Comparison of ENCODE assay signal across 9 cellular contexts in the genomic region with DNA sequence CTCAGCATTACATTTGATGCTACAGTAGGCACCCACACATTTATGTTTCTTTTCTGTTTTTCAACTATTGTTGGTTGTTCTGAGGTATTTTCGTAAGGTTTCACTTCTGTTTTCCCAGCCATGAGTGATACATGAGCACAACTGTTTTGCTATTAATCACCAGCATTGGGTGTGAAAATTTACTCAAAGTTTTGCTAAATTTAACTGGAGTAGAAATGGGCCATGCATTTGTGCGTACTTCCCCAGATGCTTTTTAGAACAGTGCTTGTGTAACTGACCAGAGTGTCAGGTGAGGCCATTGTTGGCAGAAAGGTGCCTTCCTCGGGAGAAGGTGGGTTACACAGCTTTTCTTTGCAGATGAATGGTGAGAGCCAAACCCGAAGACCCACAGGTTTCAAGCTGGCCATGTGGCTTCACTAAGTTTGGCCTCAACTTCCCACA.
DNase-seq lines count a peak whose midpoint lies in the region; ATAC-seq and FAIRE-seq lines count a peak whose summit lies in the region.
"Had no signal": no experiment of that assay in that cellular context is flagged by ENCODE, and none has a peak within 500 bp of the region (broad histone marks: within the 10 kb centered on the region; RNA-seq: fewer than 3 reads in every experiment).

No MANE protein-coding gene starts in this region.

- intact Hi-C loops in sciatic nerve (cut with DNase I) = no loop called here

- DNase-seq in GM19239 (ENCODE audit: insufficient read length, low spot score) = no peak
- DNase-seq in RPMI8226 = peak; percentile 69
- peak; percentile 43 for DNase-seq in sciatic nerve (ENCODE audit: low spot score)
- DNase-seq in NCI-H146 (lab: John Stamatoyannopoulos, UW) = no peak
- no peak for DNase-seq in COR-L47 (lab: John Stamatoyannopoulos, UW)
- no peak for DNase-seq in T-helper 9 cell
- DNase-seq: NK-92 treated with Interleukin-12 subunit alpha and Interleukin-12 subunit beta, amount 100 ng/mL, for 24 hours had no signal

- FAIRE-seq in GM19239 (lab: Jason Lieb, UNC) = peak; percentile 95
- FAIRE-seq: colon had no signal

- ATAC-seq in HG02884 (IDR thresholded peaks at IDR 0.05; ENCODE audit: unreplicated experiment) = peak; percentile 46
- ATAC-seq in sciatic nerve = peak; percentile 27

Comparison
In these comparisons a context has a peak if more than half of its experiments do, and no peak if none do; other contexts are left out.
1. DNase-seq: peak in RPMI8226 (single experiment) and sciatic nerve (single experiment); none in GM19239 (single experiment), NCI-H146 (single experiment), COR-L47 (single experiment) and T-helper 9 cell (single experiment).